8 cellular contexts compared by ENCODE assay signal in the genomic region with DNA sequence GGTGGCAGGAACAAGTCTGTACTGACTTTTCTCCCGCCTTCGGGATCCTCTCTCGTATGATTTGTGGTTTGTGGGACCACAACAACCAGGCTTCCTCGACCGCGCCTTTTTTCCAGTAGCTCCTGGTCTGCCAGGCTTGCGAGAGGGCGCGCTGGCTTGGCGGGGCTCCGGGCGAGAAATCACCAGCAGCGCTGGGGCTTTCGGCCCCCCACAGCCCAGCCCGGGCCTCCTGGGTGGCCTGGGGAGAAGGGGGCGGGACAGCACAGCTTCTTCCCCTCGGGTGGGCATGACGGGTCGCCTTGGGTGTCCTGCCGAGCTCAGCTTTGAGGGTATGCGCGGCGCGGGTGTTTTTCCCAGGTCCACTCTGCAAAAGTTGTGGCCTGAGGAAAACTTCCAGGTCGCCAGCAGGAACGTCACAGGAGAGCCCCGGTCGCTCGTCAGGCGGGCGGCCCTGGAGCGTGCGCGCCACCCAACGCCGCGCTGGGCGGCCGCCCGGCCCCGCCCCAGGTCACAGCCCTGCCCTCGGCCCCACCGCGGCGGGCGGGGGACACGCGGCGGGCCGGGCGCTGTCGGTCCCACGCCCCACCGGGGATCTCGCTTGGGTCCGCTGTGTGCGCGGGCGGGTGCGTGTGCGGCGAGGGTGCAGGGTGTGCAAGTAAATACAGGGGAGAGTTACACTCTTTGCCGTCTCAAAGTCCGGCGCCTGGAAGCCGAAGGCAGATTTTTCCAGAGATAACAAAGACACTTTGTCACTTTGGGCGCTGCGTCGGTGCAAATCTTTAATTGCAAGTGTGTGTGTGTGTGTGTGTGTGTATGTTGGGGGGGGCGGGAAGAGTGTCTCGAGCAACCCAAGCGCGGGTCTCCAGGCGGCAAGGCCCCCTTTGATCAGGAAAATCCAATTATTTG. TPM values are rescaled to one million over a fixed set of nuclear protein-coding genes. Genes with fewer than 3 reads are reported as not detected.
DNase-seq lines count a peak whose midpoint lies in the region; ATAC-seq and TF ChIP-seq lines count a peak whose summit lies in the region.

No MANE protein-coding gene starts in this region.

- H3K9me3 ChIP-seq in suprapubic skin = no peaks in the 10 kb centered on the region

- H3K4me1 ChIP-seq in suprapubic skin = peaks cover 60% of the 10 kb centered on the region

- peak; percentile 68 for DNase-seq in DMS 273 (lab: John Stamatoyannopoulos, UW; ENCODE audit: unreplicated experiment)
- DNase-seq in DMS 273 treated with DMSO at 0.1 percent for 48 hours (lab: John Stamatoyannopoulos, UW) = no peak
- peak; percentile 42 for DNase-seq in NCI-H2196 treated with DMSO at 0.1 percent for 48 hours (lab: John Stamatoyannopoulos, UW; ENCODE audit: unreplicated experiment)
- DNase-seq in astrocyte of the spinal cord (ENCODE audit: low read depth, low spot score) = no peak
- DNase-seq in kidney tubule cell (ENCODE audit: low spot score) = peak; percentile 26
- peak; percentile 76 to 81 for DNase-seq in suprapubic skin (ENCODE audit: low spot score in 2 of 2)
- no peak for DNase-seq in HPDE6-E6E7 (ENCODE audit: extremely low spot score)

- in situ Hi-C loops in astrocyte of the spinal cord (cut with HindIII; ENCODE audit: low sequenced_read_pairs) = no loop called here

- TF ChIP-seq EP300 in suprapubic skin (IDR thresholded peaks at IDR 0.05) = no peak

- TF ChIP-seq POLR2A in suprapubic skin (IDR thresholded peaks at IDR 0.05) = no peak

- no peaks in the 10 kb centered on the region for H3K36me3 ChIP-seq in suprapubic skin

- TF ChIP-seq CTCF in astrocyte of the spinal cord (IDR thresholded peaks at IDR 0.05; ENCODE audit: low read depth, low read length) (no peak), suprapubic skin (IDR thresholded peaks at IDR 0.05) (no peak)

- H3K27ac ChIP-seq in suprapubic skin = no peak overlapping the region

- H3K27me3 ChIP-seq in suprapubic skin = peaks cover 97% of the 10 kb centered on the region

- no peak for ATAC-seq in GM19023 (IDR thresholded peaks at IDR 0.05; ENCODE audit: unreplicated experiment)

- WGBS in suprapubic skin = 2% methylated on average over 7 of the region's 74 CpGs

- H3K4me3 ChIP-seq in astrocyte of the spinal cord (ENCODE audit: low read depth, low read length) (peak overlapping the region; percentile 32), suprapubic skin (peak overlapping the region; percentile 60)

RNA-seq across cellular contexts. Expression of a gene that starts 0.7 kb away (rescaled TPM):
- total RNA-seq in suprapubic skin = 1 to 10 TPM in 1 of 4 donors, under 1 TPM in 2, not detected in 1; 0.32 to 1.3 (median 0.89) TPM

RNA-seq across cellular contexts. Expression of a gene that starts 55.8 kb away (rescaled TPM):
- not detected for total RNA-seq in suprapubic skin

Comparison
In these comparisons a context has a peak if more than half of its experiments do, and no peak if none do; other contexts are left out.
1. DNase-seq: peak in DMS 273 (single experiment), NCI-H2196 treated with DMSO at 0.1 percent for 48 hours (single experiment), kidney tubule cell (single experiment) and suprapubic skin (2 of 2); none in DMS 273 treated with DMSO at 0.1 percent for 48 hours (single experiment), astrocyte of the spinal cord (single experiment) and HPDE6-E6E7 (single experiment).